In the genomic region with DNA sequence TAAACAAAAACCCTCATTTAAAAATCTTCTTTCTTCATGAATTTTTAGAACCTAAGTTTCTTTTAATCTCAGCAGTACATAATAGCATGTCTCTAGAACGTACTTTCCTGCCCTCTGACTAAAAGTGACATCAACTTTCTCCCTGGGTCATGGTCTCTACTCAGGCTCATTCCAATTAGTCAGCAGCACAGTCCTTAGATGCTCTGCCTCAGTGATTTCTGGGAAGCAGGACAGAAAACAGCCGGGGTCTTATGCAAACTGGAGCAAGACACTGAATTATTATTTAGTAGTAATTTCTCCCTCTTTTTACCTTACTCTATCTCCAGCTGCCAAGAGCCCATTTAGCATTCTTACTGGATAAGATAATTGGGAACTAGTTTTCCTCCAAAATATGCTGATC, we compare ENCODE assay signal across 30 cellular contexts.
DNase-seq lines count a peak whose midpoint lies in the region; ATAC-seq, FAIRE-seq and TF ChIP-seq lines count a peak whose summit lies in the region.
"Had no signal": no experiment of that assay in that cellular context is flagged by ENCODE, and none has a peak within 500 bp of the region (broad histone marks: within the 10 kb centered on the region; RNA-seq: fewer than 3 reads in every experiment).

No MANE protein-coding gene starts in this region.

- TF ChIP-seq POLR2A in lower leg skin (IDR thresholded peaks at IDR 0.05): no peak
- no peak for TF ChIP-seq POLR2A in heart left ventricle (IDR thresholded peaks at IDR 0.05)

- peak overlapping the region in 1 of 5 experiments; percentile 12 for H3K4me3 Mint-ChIP-seq in brain
- H3K4me3 Mint-ChIP-seq in progenitor cell of endocrine pancreas (ENCODE audit: low read depth): no peak overlapping the region
- H3K4me3 Mint-ChIP-seq: activated CD8-positive, alpha-beta T cell treated with anti-CD3 and anti-CD28 coated beads for 36 hours; activated naive CD8-positive, alpha-beta T cell treated with anti-CD3 and anti-CD28 coated beads for 36 hours; B cell; natural killer cell; stimulated activated effector memory CD8-positive, alpha-beta T cell treated with anti-CD3 and anti-CD28 coated beads, Interleukin-12 subunit alpha, Interleukin-12 subunit beta, amount 100 ng/mL, for 72 hours; T-helper 1 cell treated with Interleukin-12 subunit alpha and Interleukin-12 subunit beta and Interleukin-4 antibody, amounts not matched to agents 30 μg/mL and 1 μg/mL, for 36 hours had no signal

- peak overlapping the region in 4 of 5 experiments; percentile 48 to 96 (median 84) for H3K27ac Mint-ChIP-seq in brain
- no peak overlapping the region for H3K27ac Mint-ChIP-seq in progenitor cell of endocrine pancreas
- H3K27ac Mint-ChIP-seq: activated CD8-positive, alpha-beta T cell treated with anti-CD3 and anti-CD28 coated beads for 36 hours; activated naive CD8-positive, alpha-beta T cell treated with anti-CD3 and anti-CD28 coated beads for 36 hours; activated T-helper 2 cell treated with anti-CD3 and anti-CD28 coated beads, Interferon-gamma antibody, Interleukin-2, Interleukin-4, amounts not matched to agents 10 μg/mL and 5 μg/mL and 100 μg/mL, durations not matched to agents 14 hours and 24 hours and 36 hours; B cell; natural killer cell; stimulated activated effector memory CD8-positive, alpha-beta T cell treated with anti-CD3 and anti-CD28 coated beads, Interleukin-12 subunit alpha, Interleukin-12 subunit beta, amount 100 ng/mL, for 72 hours; T-helper 1 cell treated with Interleukin-12 subunit alpha and Interleukin-12 subunit beta and Interleukin-4 antibody, amounts not matched to agents 30 μg/mL and 1 μg/mL, for 36 hours had no signal

- TF ChIP-seq CTCF in brain (conservative IDR thresholded peaks at IDR 0.05): no peak
- no peak for TF ChIP-seq CTCF in progenitor cell of endocrine pancreas (IDR thresholded peaks at IDR 0.05; ENCODE audit: unreplicated experiment)
- no peak for TF ChIP-seq CTCF in lower leg skin (IDR thresholded peaks at IDR 0.05)
- TF ChIP-seq CTCF in heart left ventricle (IDR thresholded peaks at IDR 0.05): no peak

- FAIRE-seq in urothelium cell line (lab: Jason Lieb, UNC): no peak
- FAIRE-seq: A204.1, astrocyte, G401.6, H1 had no signal

- no peaks in the 10 kb centered on the region for H3K9me3 Mint-ChIP-seq in brain
- no peaks in the 10 kb centered on the region for H3K9me3 Mint-ChIP-seq in progenitor cell of endocrine pancreas (ENCODE audit: low read depth)
- H3K9me3 Mint-ChIP-seq: activated CD8-positive, alpha-beta T cell treated with anti-CD3 and anti-CD28 coated beads for 36 hours; activated naive CD8-positive, alpha-beta T cell treated with anti-CD3 and anti-CD28 coated beads for 36 hours; activated T-helper 2 cell treated with anti-CD3 and anti-CD28 coated beads, Interferon-gamma antibody, Interleukin-2, Interleukin-4, amounts not matched to agents 10 μg/mL and 5 μg/mL and 100 μg/mL, durations not matched to agents 14 hours and 24 hours and 36 hours; T-helper 1 cell treated with Interleukin-12 subunit alpha and Interleukin-12 subunit beta and Interleukin-4 antibody, amounts not matched to agents 30 μg/mL and 1 μg/mL, for 36 hours had no signal

- intact Hi-C loops in lower leg skin (cut with DNase I; ENCODE audit: low total_unique reads): no loop called here
- intact Hi-C loops in heart left ventricle (cut with DNase I): no loop called here

- H3K4me3 ChIP-seq in lower leg skin (ENCODE audit: low read depth, poor library complexity, severe bottlenecking) (no peak overlapping the region), heart left ventricle (no peak overlapping the region)
- H3K4me3 ChIP-seq: hepatocyte had no signal

- H3K4me1 Mint-ChIP-seq in brain: peaks cover 18% of the 10 kb centered on the region
- H3K4me1 Mint-ChIP-seq in progenitor cell of endocrine pancreas (ENCODE audit: low read depth): no peaks in the 10 kb centered on the region
- H3K4me1 Mint-ChIP-seq: activated naive CD8-positive, alpha-beta T cell treated with anti-CD3 and anti-CD28 coated beads for 36 hours; B cell; natural killer cell; stimulated activated effector memory CD8-positive, alpha-beta T cell treated with anti-CD3 and anti-CD28 coated beads, Interleukin-12 subunit alpha, Interleukin-12 subunit beta, amount 100 ng/mL, for 72 hours had no signal

- DNase-seq in Ammon's horn (ENCODE audit: low spot score) (peak; percentile 65), inferior parietal cortex (ENCODE audit: extremely low spot score) (peak; percentile 13), putamen (ENCODE audit: low spot score) (peak; percentile 58), progenitor cell of endocrine pancreas (ENCODE audit: low spot score, unreplicated experiment) (no peak), lower leg skin (ENCODE audit: low spot score in 2 of 2) (no peak), urothelium cell line (ENCODE audit: low spot score) (no peak), heart left ventricle (no peak)
- DNase-seq: activated CD4-positive, alpha-beta T cell treated with anti-CD3 and anti-CD28 coated beads for 1 hour; activated CD8-positive, alpha-beta T cell treated with anti-CD3 and anti-CD28 coated beads for 36 hours; activated naive CD8-positive, alpha-beta T cell treated with anti-CD3 and anti-CD28 coated beads for 36 hours; DMS53; effector CD4-positive, alpha-beta T cell; Kasumi-1; MV-4-11; natural killer cell; NCI-H146; NCI-H2107; right cardiac atrium; SK-N-SH; stimulated activated CD4-positive, alpha-beta T cell treated with anti-CD3 and anti-CD28 coated beads, Interleukin-4, amount 100 ng/mL, for 24 hours had no signal

- H3K27me3 Mint-ChIP-seq in brain: peaks cover 3% of the 10 kb centered on the region
- no peaks in the 10 kb centered on the region for H3K27me3 Mint-ChIP-seq in progenitor cell of endocrine pancreas
- H3K27me3 Mint-ChIP-seq: activated CD8-positive, alpha-beta T cell treated with anti-CD3 and anti-CD28 coated beads for 36 hours; activated naive CD8-positive, alpha-beta T cell treated with anti-CD3 and anti-CD28 coated beads for 36 hours; B cell had no signal

- no peak for ATAC-seq in heart left ventricle
- ATAC-seq: activated CD8-positive, alpha-beta T cell treated with anti-CD3 and anti-CD28 coated beads for 36 hours; natural killer cell; right cardiac atrium; stimulated activated effector memory CD8-positive, alpha-beta T cell treated with anti-CD3 and anti-CD28 coated beads, Interleukin-12 subunit alpha, Interleukin-12 subunit beta, amount 100 ng/mL, for 72 hours had no signal

- H3K27me3 ChIP-seq in heart left ventricle: peaks cover 0 to 5% (median 0%) of the 10 kb centered on the region in 9 donors
- H3K27me3 ChIP-seq: hepatocyte had no signal

- no peak overlapping the region for H3K27ac ChIP-seq in heart left ventricle
- H3K27ac ChIP-seq: hepatocyte had no signal

- no peaks in the 10 kb centered on the region for H3K36me3 Mint-ChIP-seq in brain
- no peaks in the 10 kb centered on the region for H3K36me3 Mint-ChIP-seq in progenitor cell of endocrine pancreas (ENCODE audit: insufficient read depth)
- H3K36me3 Mint-ChIP-seq: activated naive CD8-positive, alpha-beta T cell treated with anti-CD3 and anti-CD28 coated beads for 36 hours; natural killer cell; stimulated activated effector memory CD8-positive, alpha-beta T cell treated with anti-CD3 and anti-CD28 coated beads, Interleukin-12 subunit alpha, Interleukin-12 subunit beta, amount 100 ng/mL, for 72 hours had no signal

- H3K4me1 ChIP-seq in heart left ventricle: no peaks in the 10 kb centered on the region

- H3K36me3 ChIP-seq in heart left ventricle: no peaks in the 10 kb centered on the region

- 55% methylated on average over 2 of the region's 2 CpGs for WGBS in lower leg skin, 2 donors
- 36 to 47% (median 44%) methylated on average over 2 of the region's 2 CpGs for WGBS in heart left ventricle, 4 donors

- H3K9me3 ChIP-seq in heart left ventricle: no peaks in the 10 kb centered on the region
- H3K9me3 ChIP-seq: SK-N-SH had no signal

Comparison
In these comparisons a context has a peak if more than half of its experiments do, and no peak if none do; other contexts are left out.
1. DNase-seq: peak in Ammon's horn (single experiment), inferior parietal cortex (single experiment) and putamen (single experiment); none in progenitor cell of endocrine pancreas (single experiment), lower leg skin (0 of 2), urothelium cell line (single experiment) and heart left ventricle (0 of 5).